In genomic region chr7:98210513-98211220, GRCh38 we compare ENCODE assay signal across 11 cellular contexts. TPM values are rescaled to one million over a fixed set of nuclear protein-coding genes. Genes with fewer than 3 reads are reported as not detected.
DNase-seq lines count a peak whose midpoint lies in the region; ATAC-seq lines count a peak whose summit lies in the region.
"Had no signal": no experiment of that assay in that cellular context is flagged by ENCODE, and none has a peak within 500 bp of the region (broad histone marks: within the 10 kb centered on the region; RNA-seq: fewer than 3 reads in every experiment).

No MANE protein-coding gene starts in this region.

- peaks cover 5% of the 10 kb centered on the region for H3K27me3 ChIP-seq in thymus (ENCODE audit: control insufficient read depth, insufficient read depth)

- WGBS in thymus, result 19% methylated on average over 47 of the region's 49 CpGs

- peaks cover 2% of the 10 kb centered on the region for H3K4me1 ChIP-seq in thymus (ENCODE audit: control insufficient read depth, insufficient read depth, low read length)

- H3K27ac ChIP-seq in thymus (ENCODE audit: low read depth), result no peak overlapping the region

- H3K4me3 ChIP-seq in iPS-11a (ENCODE audit: low read depth, low read length) (peak overlapping the region; percentile 1), thymus (ENCODE audit: low read length) (peak overlapping the region; percentile 42)

- DNase-seq in activated T-cell treated with anti-CD3 and anti-CD28 coated beads, Interleukin-2, amount 50 U/mL, for 1 hour, result peak; percentile 17
- DNase-seq in activated T-cell treated with anti-CD3 and anti-CD28 coated beads, Interleukin-2, amount 50 U/mL, for 48 hours, result no peak
- peak in 1 of 3 donors; percentile 3 for DNase-seq in T-helper 17 cell
- no peak for DNase-seq in stimulated activated CD4-positive, alpha-beta T cell treated with anti-CD3 and anti-CD28 coated beads, Interleukin-4, amount 100 ng/mL, for 4 hours
- DNase-seq in stimulated activated CD4-positive, alpha-beta T cell treated with anti-CD3 and anti-CD28 coated beads, Interleukin-2, amount 100 ng/mL, for 48 hours, result no peak
- no peak for DNase-seq in NAMALWA (ENCODE audit: low spot score)

- peak overlapping the region; percentile 73 for H3K4me3 Mint-ChIP-seq in T-helper 17 cell

- no peaks in the 10 kb centered on the region for H3K27me3 Mint-ChIP-seq in T-helper 17 cell
- H3K27me3 Mint-ChIP-seq: activated CD8-positive, alpha-beta T cell treated with anti-CD3 and anti-CD28 coated beads for 36 hours; stimulated activated naive CD8-positive, alpha-beta T cell treated with anti-CD3 and anti-CD28 coated beads, Interleukin-15, Interleukin-2, amounts not matched to agents 100 ng/mL and 50 ng/mL, for 24 hours had no signal

- peaks cover 4% of the 10 kb centered on the region for H3K4me1 Mint-ChIP-seq in T-helper 17 cell

- no peak overlapping the region for H3K27ac Mint-ChIP-seq in T-helper 17 cell
- H3K27ac Mint-ChIP-seq: activated CD8-positive, alpha-beta T cell treated with anti-CD3 and anti-CD28 coated beads for 36 hours had no signal

- H3K36me3 ChIP-seq in thymus (ENCODE audit: control insufficient read depth, insufficient read depth), result peaks cover 21% of the 10 kb centered on the region

- ATAC-seq in T-helper 17 cell, result no peak

- H3K36me3 Mint-ChIP-seq in T-helper 17 cell (ENCODE audit: low read depth), result peaks cover 3% of the 10 kb centered on the region

- H3K9me3 ChIP-seq in T-helper 17 cell (ENCODE audit: control insufficient read depth, low read length, poor library complexity, severe bottlenecking) (no peaks in the 10 kb centered on the region), thymus (ENCODE audit: control insufficient read depth) (no peaks in the 10 kb centered on the region)

RNA-seq across cellular contexts. Expression of gene BHLHA15, which starts 0.6 kb away (rescaled TPM):
- not detected for total RNA-seq in T-helper 17 cell
- 0.07 TPM for polyA plus RNA-seq in thymus
- total RNA-seq: Daoy had no signal

RNA-seq across cellular contexts. Expression of gene TECPR1, which starts 41.4 kb away (rescaled TPM):
- 100 to 1,000 TPM in 1 of 2 donors, 10 to 100 TPM in 1; 76.5 to 100 TPM for total RNA-seq in T-helper 17 cell
- polyA plus RNA-seq in thymus, result 30.0 TPM
